Comparison of ENCODE assay signal across 2 cellular contexts in genomic region chr19:42254850-42255765, GRCh38.
TF ChIP-seq lines count a peak whose summit lies in the region.

TSS of gene ERF (minus strand) at chr19:42255128. CDS start at chr19:42254999, 129 bp downstream.

TF ChIP-seq in A549, 52 proteins besides CTCF, POLR2A, EP300 and RAD21 (continued from another document):
- TF ChIP-seq SMC3 (IDR thresholded peaks at IDR 0.05) (0 out of 3 replicates have a peak, but pooled peaks have one; percentile 13), USF2 (IDR thresholded peaks at IDR 0.05) (no peak), CBX2 (IDR thresholded peaks at IDR 0.05; ENCODE audit: borderline replicate concordance, low read depth) (no peak), ZFP36 (IDR thresholded peaks at IDR 0.05; ENCODE audit: borderline replicate concordance, partially characterized antibody) (no peak), RNF2 (IDR thresholded peaks at IDR 0.05; ENCODE audit: borderline replicate concordance, low read depth) (no peak), RARB (CRISPR knock-in tag; IDR thresholded peaks at IDR 0.05) (no peak), MAZ (IDR thresholded peaks at IDR 0.05; ENCODE audit: borderline replicate concordance, low read depth, low read length) (peak; percentile 79; the same call in 1 of the 2 replicates), E2F6 (IDR thresholded peaks at IDR 0.05; ENCODE audit: borderline replicate concordance, low read depth) (0 out of 2 replicates have a peak, but pooled peaks have one; percentile 11), ELK1 (IDR thresholded peaks at IDR 0.05; ENCODE audit: low read depth, low read length) (no peak), BCL3 (IDR thresholded peaks at IDR 0.05) (peak; percentile 97), JUN (IDR thresholded peaks at IDR 0.05) (peak; percentile 95 to 97; a peak in 4 of 5 replicates), NPAS2 (CRISPR knock-in tag; IDR thresholded peaks at IDR 0.05; ENCODE audit: borderline replicate concordance) (no peak), ZNF302 (CRISPR knock-in tag; IDR thresholded peaks at IDR 0.05) (no peak), FOXS1 (CRISPR knock-in tag; IDR thresholded peaks at IDR 0.05) (no peak), KDM1A (IDR thresholded peaks at IDR 0.05; ENCODE audit: low read depth) (no peak), POLR2AphosphoS2 (conservative IDR thresholded peaks at IDR 0.05; ENCODE audit: low read length) (no peak)

TF ChIP-seq in HepG2, 621 proteins besides CTCF, POLR2A, EP300 and RAD21 (continued from another document and continues in another):
- TF ChIP-seq ATF2 (CRISPR knock-in tag; IDR thresholded peaks at IDR 0.05) (peak; percentile 75; the same call in 1 of the 2 replicates), KMT2A (CRISPR knock-in tag; IDR thresholded peaks at IDR 0.05) (no peak), ZBTB26 (CRISPR knock-in tag; IDR thresholded peaks at IDR 0.05; ENCODE audit: borderline replicate concordance) (no peak), THAP9 (CRISPR knock-in tag; IDR thresholded peaks at IDR 0.05; ENCODE audit: borderline replicate concordance) (no peak), SOX6 (IDR thresholded peaks at IDR 0.05) (no peak), SOX6 (CRISPR knock-in tag; IDR thresholded peaks at IDR 0.05) (no peak), ZNF124 (CRISPR knock-in tag; IDR thresholded peaks at IDR 0.05) (0 out of 2 replicates have a peak, but pooled peaks have one; percentile 17), ZNF839 (CRISPR knock-in tag; IDR thresholded peaks at IDR 0.05; ENCODE audit: borderline replicate concordance) (no peak), PBX2 (CRISPR knock-in tag; IDR thresholded peaks at IDR 0.05) (no peak), JDP2 (CRISPR knock-in tag; IDR thresholded peaks at IDR 0.05; ENCODE audit: borderline replicate concordance) (no peak), KAT7 (CRISPR knock-in tag; IDR thresholded peaks at IDR 0.05; ENCODE audit: borderline replicate concordance) (peak; percentile 15; the same call in 1 of the 2 replicates), ZNF747 (CRISPR knock-in tag; IDR thresholded peaks at IDR 0.05; ENCODE audit: borderline replicate concordance) (no peak), TIGD3 (CRISPR knock-in tag; IDR thresholded peaks at IDR 0.05; ENCODE audit: borderline replicate concordance) (no peak), STAT6 (CRISPR knock-in tag; IDR thresholded peaks at IDR 0.05; ENCODE audit: borderline replicate concordance) (no peak), ZFP82 (CRISPR knock-in tag; IDR thresholded peaks at IDR 0.05; ENCODE audit: borderline replicate concordance) (no peak), ATF5 (CRISPR knock-in tag; IDR thresholded peaks at IDR 0.05; ENCODE audit: low read depth) (no peak), ZNF225 (CRISPR knock-in tag; IDR thresholded peaks at IDR 0.05) (no peak), SNAI1 (CRISPR knock-in tag; IDR thresholded peaks at IDR 0.05; ENCODE audit: borderline replicate concordance) (no peak), ZNF83 (CRISPR knock-in tag; IDR thresholded peaks at IDR 0.05; ENCODE audit: borderline replicate concordance) (no peak), ZNF781 (CRISPR knock-in tag; IDR thresholded peaks at IDR 0.05; ENCODE audit: borderline replicate concordance, not compliant biosample characterization) (no peak), ZNF329 (CRISPR knock-in tag; IDR thresholded peaks at IDR 0.05; ENCODE audit: low read depth) (peak; percentile 32; the same call in 1 of the 2 replicates), CHD2 (IDR thresholded peaks at IDR 0.05; ENCODE audit: low read depth, low read length) (no peak), MLXIP (CRISPR knock-in tag; IDR thresholded peaks at IDR 0.05; ENCODE audit: borderline replicate concordance) (no peak), SMAD9 (CRISPR knock-in tag; IDR thresholded peaks at IDR 0.05) (no peak), ZBTB20 (CRISPR knock-in tag; IDR thresholded peaks at IDR 0.05; ENCODE audit: borderline replicate concordance, low read depth) (no peak), HNF4G (IDR thresholded peaks at IDR 0.05; ENCODE audit: borderline replicate concordance, low read depth, low read length) (0 out of 2 replicates have a peak, but pooled peaks have one; percentile 3), HNF4G (CRISPR knock-in tag; IDR thresholded peaks at IDR 0.05; ENCODE audit: borderline replicate concordance, low read depth) (no peak), ZNF850 (CRISPR knock-in tag; conservative IDR thresholded peaks at IDR 0.05) (no peak), ZNF619 (CRISPR knock-in tag; IDR thresholded peaks at IDR 0.05) (no peak), IKZF4 (CRISPR knock-in tag; IDR thresholded peaks at IDR 0.05; ENCODE audit: borderline replicate concordance, low read depth, not compliant biosample characterization) (no peak), MTF1 (CRISPR knock-in tag; IDR thresholded peaks at IDR 0.05) (no peak), ATF1 (CRISPR knock-in tag; IDR thresholded peaks at IDR 0.05) (no peak), BCL3 (CRISPR knock-in tag; IDR thresholded peaks at IDR 0.05) (0 out of 2 replicates have a peak, but pooled peaks have one; percentile 33), ZNF878 (CRISPR knock-in tag; IDR thresholded peaks at IDR 0.05) (no peak), TFAP4 (IDR thresholded peaks at IDR 0.05; ENCODE audit: borderline replicate concordance, low read depth) (no peak), ZNF792 (CRISPR knock-in tag; IDR thresholded peaks at IDR 0.05) (no peak), SRSF1 (optimal IDR thresholded peaks at IDR 0.05; ENCODE audit: low read depth, low read length) (peak; percentile 43)
